ENCODE assay signal across 8 cellular contexts in genomic region chr12:6927379-6927991, GRCh38. TPM values are rescaled to one million over a fixed set of nuclear protein-coding genes. Genes with fewer than 3 reads are reported as not detected.
DNase-seq lines count a peak whose midpoint lies in the region; ATAC-seq and TF ChIP-seq lines count a peak whose summit lies in the region.

ATN1 (plus strand) TSS chr12:6927959; CDS start chr12:6934002, 6,043 bp downstream.

- H3K9me3 ChIP-seq in skeletal muscle satellite cell (replicated peaks; ENCODE audit: low read length), result no peaks in the 10 kb centered on the region

- DNase-seq in EL, result peak; percentile 77
- DNase-seq in T-helper 1 cell, result peak in 3 of 5 donors; percentile 33 to 38 (median 34)
- peak; percentile 86 for DNase-seq in cerebellum (ENCODE audit: low spot score)
- peak; percentile 73 for DNase-seq in iris pigment epithelial cell (ENCODE audit: low read depth)

- no peaks in the 10 kb centered on the region for H3K27me3 ChIP-seq in skeletal muscle satellite cell (ENCODE audit: control insufficient read depth, insufficient read depth, low read length)

- H3K4me1 ChIP-seq in skeletal muscle satellite cell (ENCODE audit: control insufficient read depth, insufficient read depth, low read length), result peaks cover 45% of the 10 kb centered on the region

- peak; percentile 19; the same call in 1 of the 2 replicates for TF ChIP-seq EP300 in Ishikawa (IDR thresholded peaks at IDR 0.05; ENCODE audit: borderline replicate concordance)

- H3K9ac ChIP-seq in skeletal muscle satellite cell (ENCODE audit: low read depth, low read length), result peak within 1 kb of the TSS; percentile 93

- peak within 1 kb of the TSS; percentile 94 for H3K4me3 ChIP-seq in skeletal muscle satellite cell (ENCODE audit: low read length)

- ATAC-seq in GM19324 (IDR thresholded peaks at IDR 0.05; ENCODE audit: low FRiP score, unreplicated experiment) (no peak), GM18868 (IDR thresholded peaks at IDR 0.05; ENCODE audit: unreplicated experiment) (no peak)

- TF ChIP-seq RAD21 in Ishikawa (IDR thresholded peaks at IDR 0.05; ENCODE audit: low read depth), result no peak

- H3K4me2 ChIP-seq in skeletal muscle satellite cell (ENCODE audit: low read length), result peak within 1 kb of the TSS; percentile 92

- peaks cover 3% of the 10 kb centered on the region for H3K36me3 ChIP-seq in skeletal muscle satellite cell (ENCODE audit: insufficient read depth, low read length)

TF ChIP-seq in Ishikawa, 13 proteins besides CTCF, POLR2A, EP300 and RAD21:
- TF ChIP-seq EGR1 (IDR thresholded peaks at IDR 0.05) (no peak), CEBPB (IDR thresholded peaks at IDR 0.05) (no peak), MAX (IDR thresholded peaks at IDR 0.05) (peak; percentile 81), FOXM1 (IDR thresholded peaks at IDR 0.05; ENCODE audit: borderline replicate concordance, low read depth) (no peak), TCF12 (IDR thresholded peaks at IDR 0.05; ENCODE audit: low read depth) (peak; percentile 60; the same call in 1 of the 2 replicates), TAF1 (IDR thresholded peaks at IDR 0.05; ENCODE audit: low read depth) (0 out of 2 replicates have a peak, but pooled peaks have one; percentile 51), USF1 (IDR thresholded peaks at IDR 0.05) (0 out of 2 replicates have a peak, but pooled peaks have one; percentile 4), CREB1 (IDR thresholded peaks at IDR 0.05; ENCODE audit: low read depth) (no peak), TEAD4 (IDR thresholded peaks at IDR 0.05) (0 out of 2 replicates have a peak, but pooled peaks have one; percentile 36)
- TF ChIP-seq, protein P1, sequence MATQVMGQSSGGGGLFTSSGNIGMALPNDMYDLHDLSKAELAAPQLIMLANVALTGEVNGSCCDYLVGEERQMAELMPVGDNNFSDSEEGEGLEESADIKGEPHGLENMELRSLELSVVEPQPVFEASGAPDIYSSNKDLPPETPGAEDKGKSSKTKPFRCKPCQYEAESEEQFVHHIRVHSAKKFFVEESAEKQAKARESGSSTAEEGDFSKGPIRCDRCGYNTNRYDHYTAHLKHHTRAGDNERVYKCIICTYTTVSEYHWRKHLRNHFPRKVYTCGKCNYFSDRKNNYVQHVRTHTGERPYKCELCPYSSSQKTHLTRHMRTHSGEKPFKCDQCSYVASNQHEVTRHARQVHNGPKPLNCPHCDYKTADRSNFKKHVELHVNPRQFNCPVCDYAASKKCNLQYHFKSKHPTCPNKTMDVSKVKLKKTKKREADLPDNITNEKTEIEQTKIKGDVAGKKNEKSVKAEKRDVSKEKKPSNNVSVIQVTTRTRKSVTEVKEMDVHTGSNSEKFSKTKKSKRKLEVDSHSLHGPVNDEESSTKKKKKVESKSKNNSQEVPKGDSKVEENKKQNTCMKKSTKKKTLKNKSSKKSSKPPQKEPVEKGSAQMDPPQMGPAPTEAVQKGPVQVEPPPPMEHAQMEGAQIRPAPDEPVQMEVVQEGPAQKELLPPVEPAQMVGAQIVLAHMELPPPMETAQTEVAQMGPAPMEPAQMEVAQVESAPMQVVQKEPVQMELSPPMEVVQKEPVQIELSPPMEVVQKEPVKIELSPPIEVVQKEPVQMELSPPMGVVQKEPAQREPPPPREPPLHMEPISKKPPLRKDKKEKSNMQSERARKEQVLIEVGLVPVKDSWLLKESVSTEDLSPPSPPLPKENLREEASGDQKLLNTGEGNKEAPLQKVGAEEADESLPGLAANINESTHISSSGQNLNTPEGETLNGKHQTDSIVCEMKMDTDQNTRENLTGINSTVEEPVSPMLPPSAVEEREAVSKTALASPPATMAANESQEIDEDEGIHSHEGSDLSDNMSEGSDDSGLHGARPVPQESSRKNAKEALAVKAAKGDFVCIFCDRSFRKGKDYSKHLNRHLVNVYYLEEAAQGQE (IDR thresholded peaks at IDR 0.05; ENCODE audit: low read depth), result no peak

RNA-seq across cellular contexts. Expression of gene ATN1, which starts in this region (rescaled TPM):
- 16.2 TPM for total RNA-seq in cerebellum
- total RNA-seq in skeletal muscle satellite cell (2012; rRNA removed), result 7.6 and 10.1 TPM in 2 replicates

Comparison
In these comparisons a context has a peak if more than half of its experiments do, and no peak if none do; other contexts are left out.
1. DNase-seq: peak in every context shown above with its lines; median percentile 86 in cerebellum; 77 in EL; 73 in iris pigment epithelial cell; 34 in T-helper 1 cell.